8 cellular contexts compared by ENCODE assay signal in genomic region chr1:147545133-147545532, GRCh38. TPM values are rescaled to one million over a fixed set of nuclear protein-coding genes. Genes with fewer than 3 reads are reported as not detected.
DNase-seq lines count a peak whose midpoint lies in the region; ATAC-seq and TF ChIP-seq lines count a peak whose summit lies in the region.

No MANE protein-coding gene starts in this region.

- H3K36me3 ChIP-seq in ACC112 (ENCODE audit: insufficient read depth, low read length): no peaks in the 10 kb centered on the region
- H3K36me3 ChIP-seq in transverse colon: no peaks in the 10 kb centered on the region

- H3K27me3 Mint-ChIP-seq in nephron progenitor cell (ENCODE audit: low read depth, poor library complexity): no peaks in the 10 kb centered on the region

- H3K4me1 Mint-ChIP-seq in nephron progenitor cell: peaks cover 54% of the 10 kb centered on the region

- no peaks in the 10 kb centered on the region for H3K9me3 Mint-ChIP-seq in nephron progenitor cell

- no peak for TF ChIP-seq POLR2A in transverse colon (IDR thresholded peaks at IDR 0.05)

- H3K9me3 ChIP-seq in transverse colon: no peaks in the 10 kb centered on the region

- no peak overlapping the region for H2AFZ ChIP-seq in ACC112 (ENCODE audit: low read length, unreplicated experiment)

- intact Hi-C loops in transverse colon (cut with DNase I; ENCODE audit: low total_unique reads): loop anchor here (10.0 kb wide), 1 partner anchor 60 kb away; no protein-coding TSS in a partner anchor

- no peak for ATAC-seq in HG02763 (IDR thresholded peaks at IDR 0.05; ENCODE audit: unreplicated experiment)

- H3K27ac ChIP-seq in ACC112 (ENCODE audit: low read depth, low read length): no peak overlapping the region
- no peak overlapping the region for H3K27ac ChIP-seq in transverse colon

- peaks cover 12% of the 10 kb centered on the region for H3K36me3 Mint-ChIP-seq in nephron progenitor cell (ENCODE audit: low read depth)

- in situ Hi-C loops in astrocyte of the spinal cord (cut with HindIII; ENCODE audit: low sequenced_read_pairs) (no loop called here), transverse colon (cut with MboI; ENCODE audit: low pct_ligation_motif_present in 1 of 4, low pct_unique_long_range_greater_than_20kb in 1 of 4, low sequenced_read_pairs in 3 of 4) (loop anchor here in 1 of 4 donors (10.0 kb wide), 1 partner anchor 50 kb away; no protein-coding TSS in a partner anchor)

- TF ChIP-seq CTCF in astrocyte of the spinal cord (IDR thresholded peaks at IDR 0.05; ENCODE audit: low read depth, low read length) (no peak), nephron progenitor cell (IDR thresholded peaks at IDR 0.05) (no peak), transverse colon (IDR thresholded peaks at IDR 0.05) (no peak)

- DNase-seq in HCEC 1CT (peak; percentile 38), T-helper 22 cell (ENCODE audit: low read depth) (peak; percentile 82), astrocyte of the spinal cord (ENCODE audit: low read depth, low spot score) (peak; percentile 84), nephron progenitor cell (no peak), transverse colon (peak; percentile 55), NCI-H748 (lab: John Stamatoyannopoulos, UW; ENCODE audit: unreplicated experiment) (no peak)

- peak overlapping the region; percentile 66 for H3K27ac Mint-ChIP-seq in nephron progenitor cell

- WGBS in transverse colon (ENCODE audit: low coverage in 1 of 2), 2 donors: 26 to 27% methylated on average over 4 to 6 of the region's 6 CpGs

- H3K27me3 ChIP-seq in ACC112 (ENCODE audit: insufficient read depth, low read length): no peaks in the 10 kb centered on the region
- H3K27me3 ChIP-seq in transverse colon: no peaks in the 10 kb centered on the region

- H3K4me3 ChIP-seq in ACC112 (ENCODE audit: low read depth, low read length) (peak overlapping the region; percentile 24; the same call in 1 of the 2 replicates), astrocyte of the spinal cord (ENCODE audit: low read depth, low read length) (no peak overlapping the region), transverse colon (no peak overlapping the region)

- H3K4me1 ChIP-seq in ACC112 (ENCODE audit: control insufficient read depth, insufficient read depth, low read length, unreplicated experiment) (peaks cover 19% of the 10 kb centered on the region), transverse colon (peaks cover 5 to 33% (median 24%) of the 10 kb centered on the region in 4 donors)

- no peak for TF ChIP-seq EP300 in transverse colon (IDR thresholded peaks at IDR 0.05; ENCODE audit: low read depth)

- H3K4me3 Mint-ChIP-seq in nephron progenitor cell: peak overlapping the region; percentile 47

- no peaks in the 10 kb centered on the region for H3K79me2 ChIP-seq in ACC112 (ENCODE audit: control insufficient read depth, insufficient read depth, low read length, unreplicated experiment)

RNA-seq across cellular contexts. Expression of gene BCL9, which starts 3.8 kb away (rescaled TPM):
- 10 to 100 TPM in 2 of 4 donors, 1 to 10 TPM in 2; 3.4 to 17.1 (median 9.0) TPM for total RNA-seq in transverse colon

Comparison
In these comparisons a context has a peak if more than half of its experiments do, and no peak if none do; other contexts are left out.
1. DNase-seq: peak in HCEC 1CT (single experiment), T-helper 22 cell (single experiment), astrocyte of the spinal cord (single experiment) and transverse colon (single experiment); none in nephron progenitor cell (single experiment) and NCI-H748 (single experiment).